24 cellular contexts compared by ENCODE assay signal in the genomic region with DNA sequence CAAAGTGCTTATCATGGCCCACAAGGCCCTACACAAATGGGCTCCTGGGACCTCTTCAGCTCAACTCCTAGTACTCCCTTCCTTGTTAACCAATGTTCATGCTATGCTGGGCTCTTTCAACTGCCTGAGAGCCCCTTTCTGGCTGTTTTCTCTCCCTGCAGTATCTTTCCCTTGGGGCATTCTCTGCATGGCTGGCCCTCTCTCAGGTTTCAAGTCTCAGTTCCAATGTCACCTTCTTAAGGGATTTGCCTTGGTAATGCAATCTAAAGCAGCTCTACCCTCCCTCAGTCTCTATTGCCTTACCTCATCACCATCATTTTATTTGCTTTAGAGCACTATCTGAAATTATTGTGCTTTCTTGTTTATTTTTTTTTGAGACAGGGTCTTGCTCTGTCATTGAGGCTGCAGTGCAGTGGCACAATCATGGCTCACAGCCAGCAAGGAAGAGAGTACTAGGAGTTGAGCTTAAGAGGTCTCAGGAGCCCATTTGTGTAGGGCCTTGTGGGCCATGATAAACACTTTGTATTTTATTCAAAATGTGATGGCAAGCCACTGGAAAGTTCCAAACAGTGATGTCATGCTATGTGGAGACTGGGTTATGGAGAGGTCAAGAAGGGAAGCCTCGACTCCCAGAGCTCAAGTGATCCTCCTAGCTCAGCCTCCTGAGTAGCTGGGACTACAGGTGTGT.
DNase-seq lines count a peak whose midpoint lies in the region; TF ChIP-seq lines count a peak whose summit lies in the region.
"Had no signal": no experiment of that assay in that cellular context is flagged by ENCODE, and none has a peak within 500 bp of the region (broad histone marks: within the 10 kb centered on the region; RNA-seq: fewer than 3 reads in every experiment).

No MANE protein-coding gene starts in this region.

- H3K27me3 Mint-ChIP-seq in nephron progenitor cell (ENCODE audit: low read depth, poor library complexity), result no peaks in the 10 kb centered on the region
- peaks cover 10% of the 10 kb centered on the region for H3K27me3 Mint-ChIP-seq in activated CD4-positive, alpha-beta memory T cell treated with anti-CD3 and anti-CD28 coated beads, Interleukin-2, amount 10 ng/mL, durations not matched to agents 7 days and 5 days

- H3K9me3 Mint-ChIP-seq in nephron progenitor cell, result no peaks in the 10 kb centered on the region
- H3K9me3 Mint-ChIP-seq in activated CD4-positive, alpha-beta memory T cell treated with anti-CD3 and anti-CD28 coated beads, Interleukin-2, amount 10 ng/mL, durations not matched to agents 7 days and 5 days, result no peaks in the 10 kb centered on the region
- H3K9me3 Mint-ChIP-seq: activated CD4-positive, alpha-beta T cell treated with anti-CD3 and anti-CD28 coated beads, Interleukin-2, amount 10 ng/mL, durations not matched to agents 24 days and 14 days; activated T-cell treated with anti-CD3 and anti-CD28 coated beads, Interleukin-2, amount 50 U/mL, for 24 hours; central memory CD8-positive, alpha-beta T cell; neural progenitor cell had no signal

- no peak overlapping the region for H3K4me3 ChIP-seq in BE2C (ENCODE audit: low read depth, low read length)
- H3K4me3 ChIP-seq: A549, neural progenitor cell had no signal

- in situ Hi-C loops in Caki2 (cut with HindIII; ENCODE audit: low pct_unique_long_range_greater_than_20kb, low sequenced_read_pairs), result no loop called here

- CTCF ChIA-PET in activated CD4-positive, alpha-beta memory T cell treated with anti-CD3 and anti-CD28 coated beads, Interleukin-2, amount 10 ng/mL, durations not matched to agents 7 days and 5 days (lab: Charles Lee), result interaction anchor here (0.6 kb wide), 1 partner anchor 189 kb away, joined by 3 read pairs; no protein-coding TSS in a partner anchor

- no peak for TF ChIP-seq CTCF in nephron progenitor cell (IDR thresholded peaks at IDR 0.05)
- no peak for TF ChIP-seq CTCF in BE2C (IDR thresholded peaks at IDR 0.05; ENCODE audit: low read depth, low read length)

- H3K36me3 Mint-ChIP-seq in nephron progenitor cell (ENCODE audit: low read depth), result no peaks in the 10 kb centered on the region
- H3K36me3 Mint-ChIP-seq in activated CD4-positive, alpha-beta memory T cell treated with anti-CD3 and anti-CD28 coated beads, Interleukin-2, amount 10 ng/mL, durations not matched to agents 7 days and 5 days (ENCODE audit: low read depth), result no peaks in the 10 kb centered on the region
- H3K36me3 Mint-ChIP-seq: neural progenitor cell had no signal

- H3K4me3 Mint-ChIP-seq in nephron progenitor cell, result peak overlapping the region; percentile 23
- no peak overlapping the region for H3K4me3 Mint-ChIP-seq in activated CD4-positive, alpha-beta memory T cell treated with anti-CD3 and anti-CD28 coated beads, Interleukin-2, amount 10 ng/mL, durations not matched to agents 7 days and 5 days
- H3K4me3 Mint-ChIP-seq: activated CD4-positive, alpha-beta T cell treated with anti-CD3 and anti-CD28 coated beads, Interleukin-2, amount 10 ng/mL, durations not matched to agents 24 days and 14 days; activated T-cell treated with anti-CD3 and anti-CD28 coated beads, Interleukin-2, amount 50 U/mL, for 24 hours; central memory CD8-positive, alpha-beta T cell; neural progenitor cell had no signal

- DNase-seq in Caki2 (ENCODE audit: low read depth), result peak; percentile 20
- peak; percentile 27 for DNase-seq in M059J (ENCODE audit: low read depth)
- DNase-seq in NCI-H2171 (lab: John Stamatoyannopoulos, UW), result peak; percentile 55
- DNase-seq in nephron progenitor cell, result peak; percentile 19
- no peak for DNase-seq in NCI-H146 (lab: John Stamatoyannopoulos, UW)
- DNase-seq in cortex of kidney (lab: John Stamatoyannopoulos, UW), result no peak
- no peak for DNase-seq in BE2C
- DNase-seq in activated CD4-positive, alpha-beta memory T cell treated with anti-CD3 and anti-CD28 coated beads, Interleukin-2, amount 10 ng/mL, durations not matched to agents 7 days and 5 days, result no peak
- DNase-seq: activated CD4-positive, alpha-beta T cell treated with anti-CD3 and anti-CD28 coated beads, Interleukin-2, amount 10 ng/mL, durations not matched to agents 24 days and 14 days; activated gamma-delta T cell treated with Interleukin-2 at 50 U/mL for 16 hours; activated T-cell treated with anti-CD3 and anti-CD28 coated beads, Interleukin-2, amount 50 U/mL, for 24 hours; AML-193; DMS53; GF-D8; NCI-H510A treated with DMSO at 0.1 percent for 48 hours; NK-92 treated with Interleukin-12 subunit alpha and Interleukin-12 subunit beta, amount 100 ng/mL, for 24 hours; PC-3; SHP77; stimulated activated CD4-positive, alpha-beta T cell treated with anti-CD3 and anti-CD28 coated beads, Interleukin-15, amount 100 ng/mL, for 24 hours; stimulated activated naive CD4-positive, alpha-beta T cell; SW 1271 had no signal

- no peaks in the 10 kb centered on the region for H3K27me3 ChIP-seq in BE2C
- H3K27me3 ChIP-seq: neural progenitor cell had no signal

- no peaks in the 10 kb centered on the region for H3K36me3 ChIP-seq in BE2C
- H3K36me3 ChIP-seq: neural progenitor cell had no signal

- H3K4me1 Mint-ChIP-seq in nephron progenitor cell, result peaks cover 41% of the 10 kb centered on the region
- H3K4me1 Mint-ChIP-seq in activated CD4-positive, alpha-beta memory T cell treated with anti-CD3 and anti-CD28 coated beads, Interleukin-2, amount 10 ng/mL, durations not matched to agents 7 days and 5 days, result no peaks in the 10 kb centered on the region
- H3K4me1 Mint-ChIP-seq: activated CD4-positive, alpha-beta T cell treated with anti-CD3 and anti-CD28 coated beads, Interleukin-2, amount 10 ng/mL, durations not matched to agents 24 days and 14 days; central memory CD8-positive, alpha-beta T cell had no signal

- H3K9me3 ChIP-seq in BE2C, result no peaks in the 10 kb centered on the region
- H3K9me3 ChIP-seq: A549 had no signal

- no peaks in the 10 kb centered on the region for H3K4me1 ChIP-seq in BE2C

- H3K27ac Mint-ChIP-seq in nephron progenitor cell, result peak overlapping the region; percentile 95
- no peak overlapping the region for H3K27ac Mint-ChIP-seq in activated CD4-positive, alpha-beta memory T cell treated with anti-CD3 and anti-CD28 coated beads, Interleukin-2, amount 10 ng/mL, durations not matched to agents 7 days and 5 days
- H3K27ac Mint-ChIP-seq: activated CD4-positive, alpha-beta T cell treated with anti-CD3 and anti-CD28 coated beads, Interleukin-2, amount 10 ng/mL, durations not matched to agents 24 days and 14 days; activated T-cell treated with anti-CD3 and anti-CD28 coated beads, Interleukin-2, amount 50 U/mL, for 24 hours; neural progenitor cell had no signal

- POLR2A ChIA-PET in activated CD4-positive, alpha-beta memory T cell treated with anti-CD3 and anti-CD28 coated beads, Interleukin-2, amount 10 ng/mL, durations not matched to agents 7 days and 5 days (lab: Charles Lee), result no interaction called here

Comparison
In these comparisons a context has a peak if more than half of its experiments do, and no peak if none do; other contexts are left out.
1. DNase-seq: peak in Caki2 (single experiment), M059J (single experiment), NCI-H2171 (single experiment) and nephron progenitor cell (single experiment); none in NCI-H146 (single experiment), cortex of kidney (single experiment), BE2C (single experiment) and activated CD4-positive, alpha-beta memory T cell treated with anti-CD3 and anti-CD28 coated beads, Interleukin-2, amount 10 ng/mL, durations not matched to agents 7 days and 5 days (single experiment).